In the genomic region with DNA sequence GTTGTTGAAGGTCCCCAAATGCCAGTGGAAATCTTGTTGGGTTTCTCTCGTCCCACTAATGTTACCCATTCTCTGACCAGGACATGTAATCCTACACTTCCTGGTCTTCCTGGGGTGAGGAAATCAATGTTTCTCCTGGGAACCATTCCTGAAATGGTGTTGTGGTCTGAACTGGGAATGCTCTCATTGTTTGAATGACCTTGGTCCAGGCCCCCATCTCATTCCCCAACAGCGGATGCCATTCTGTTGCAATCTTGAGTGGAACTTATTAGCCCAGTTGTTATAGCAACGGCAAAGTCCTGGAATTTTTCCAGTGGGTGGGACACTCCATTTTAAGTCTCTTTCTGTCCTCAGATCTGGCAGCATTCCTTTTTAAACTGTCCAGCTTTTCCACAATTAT, we compare ENCODE assay signal across 1 cellular context.
A peak's percentile ranks its signal among the peaks of the same experiment; 100 is the strongest.
TF ChIP-seq lines count a peak whose summit lies in the region.

No MANE protein-coding gene starts in this region.

TF ChIP-seq in HepG2, 621 proteins besides CTCF, POLR2A, EP300 and RAD21 (continued from another document and continues in another):
- TF ChIP-seq, protein P1, sequence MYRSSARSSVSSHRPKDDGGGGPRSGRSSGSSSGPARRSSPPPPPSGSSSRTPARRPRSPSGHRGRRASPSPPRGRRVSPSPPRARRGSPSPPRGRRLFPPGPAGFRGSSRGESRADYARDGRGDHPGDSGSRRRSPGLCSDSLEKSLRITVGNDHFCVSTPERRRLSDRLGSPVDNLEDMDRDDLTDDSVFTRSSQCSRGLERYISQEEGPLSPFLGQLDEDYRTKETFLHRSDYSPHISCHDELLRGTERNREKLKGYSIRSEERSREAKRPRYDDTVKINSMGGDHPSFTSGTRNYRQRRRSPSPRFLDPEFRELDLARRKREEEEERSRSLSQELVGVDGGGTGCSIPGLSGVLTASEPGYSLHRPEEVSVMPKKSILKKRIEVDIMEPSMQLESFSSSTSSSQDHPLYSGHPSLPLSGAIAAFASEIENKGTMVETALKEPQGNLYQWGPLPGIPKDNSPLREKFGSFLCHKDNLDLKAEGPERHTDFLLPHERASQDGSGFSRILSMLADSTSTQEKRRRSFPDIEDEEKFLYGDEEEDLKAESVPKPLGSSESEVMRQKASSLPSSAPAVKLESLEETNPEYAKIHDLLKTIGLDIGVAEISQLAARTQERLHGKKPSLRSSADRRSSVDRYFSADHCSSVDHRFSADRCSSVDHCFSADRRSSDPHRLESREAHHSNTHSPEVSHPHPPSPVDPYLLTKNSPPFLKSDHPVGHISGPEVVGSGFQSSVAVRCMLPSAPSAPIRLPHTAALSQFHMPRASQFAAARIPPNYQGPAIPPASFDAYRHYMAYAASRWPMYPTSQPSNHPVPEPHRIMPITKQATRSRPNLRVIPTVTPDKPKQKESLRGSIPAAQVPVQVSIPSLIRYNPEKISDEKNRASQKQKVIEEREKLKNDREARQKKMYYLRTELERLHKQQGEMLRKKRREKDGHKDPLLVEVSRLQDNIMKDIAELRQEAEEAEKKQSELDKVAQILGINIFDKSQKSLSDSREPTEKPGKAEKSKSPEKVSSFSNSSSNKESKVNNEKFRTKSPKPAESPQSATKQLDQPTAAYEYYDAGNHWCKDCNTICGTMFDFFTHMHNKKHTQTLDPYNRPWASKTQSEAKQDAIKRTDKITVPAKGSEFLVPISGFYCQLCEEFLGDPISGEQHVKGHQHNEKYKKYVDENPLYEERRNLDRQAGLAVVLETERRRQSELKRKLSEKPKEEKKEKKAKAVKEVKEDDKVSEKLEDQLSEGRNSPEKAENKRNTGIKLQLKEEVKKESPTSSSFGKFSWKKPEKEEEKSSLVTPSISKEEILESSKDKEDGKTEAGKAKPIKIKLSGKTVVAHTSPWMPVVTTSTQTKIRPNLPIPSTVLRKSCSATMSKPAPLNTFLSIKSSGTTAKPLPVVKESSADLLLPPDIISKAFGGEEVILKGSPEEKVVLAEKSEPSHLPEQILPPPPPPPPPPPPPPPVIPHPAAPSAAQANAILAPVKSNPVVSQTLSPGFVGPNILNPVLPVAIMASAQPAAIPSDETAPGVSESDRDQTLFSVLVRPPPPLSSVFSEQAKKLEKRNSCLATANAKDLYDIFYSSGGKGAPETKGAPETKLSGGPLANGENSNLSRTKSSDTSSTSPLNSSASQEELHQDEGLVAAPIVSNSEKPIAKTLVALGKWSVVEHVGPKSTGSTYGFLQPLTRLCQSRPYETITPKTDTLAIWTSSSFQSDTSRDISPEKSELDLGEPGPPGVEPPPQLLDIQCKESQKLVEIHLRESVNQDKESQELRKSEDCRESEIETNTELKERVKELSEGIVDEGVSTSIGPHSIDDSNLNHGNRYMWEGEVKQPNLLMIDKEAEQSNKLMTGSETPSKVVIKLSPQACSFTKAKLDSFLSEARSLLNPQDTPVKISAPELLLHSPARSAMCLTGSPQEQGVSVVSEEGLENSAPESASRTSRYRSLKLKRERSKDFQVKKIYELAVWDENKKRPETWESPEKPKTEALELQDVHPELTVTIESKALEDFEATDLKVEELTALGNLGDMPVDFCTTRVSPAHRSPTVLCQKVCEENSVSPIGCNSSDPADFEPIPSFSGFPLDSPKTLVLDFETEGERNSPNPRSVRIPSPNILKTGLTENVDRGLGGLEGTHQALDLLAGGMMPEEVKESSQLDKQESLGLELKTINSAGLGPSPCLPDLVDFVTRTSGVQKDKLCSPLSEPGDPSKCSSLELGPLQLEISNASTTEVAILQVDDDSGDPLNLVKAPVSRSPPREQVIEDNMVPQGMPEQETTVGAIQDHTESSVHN (CRISPR knock-in tag; IDR thresholded peaks at IDR 0.05): no peak
- TF ChIP-seq SMYD3 (CRISPR knock-in tag; IDR thresholded peaks at IDR 0.05) (no peak), FOXO1 (CRISPR knock-in tag; IDR thresholded peaks at IDR 0.05) (0 out of 2 replicates have a peak, but pooled peaks have one; percentile 26), HOXA9 (CRISPR knock-in tag; IDR thresholded peaks at IDR 0.05; ENCODE audit: borderline replicate concordance) (no peak), RORA (CRISPR knock-in tag; IDR thresholded peaks at IDR 0.05) (no peak), MLLT10 (CRISPR knock-in tag; IDR thresholded peaks at IDR 0.05) (no peak), KAT8 (CRISPR knock-in tag; IDR thresholded peaks at IDR 0.05) (peak; percentile 56; the same call in 1 of the 2 replicates), TBX2 (CRISPR knock-in tag; IDR thresholded peaks at IDR 0.05; ENCODE audit: borderline replicate concordance) (no peak), HNF4A (CRISPR knock-in tag; IDR thresholded peaks at IDR 0.05) (peak; percentile 14; the same call in 1 of the 2 replicates), PHB2 (IDR thresholded peaks at IDR 0.05; ENCODE audit: partially characterized antibody) (no peak), ZNF253 (CRISPR knock-in tag; IDR thresholded peaks at IDR 0.05; ENCODE audit: borderline replicate concordance) (no peak), ZNF564 (CRISPR knock-in tag; IDR thresholded peaks at IDR 0.05) (no peak)
- TF ChIP-seq, protein P2, sequence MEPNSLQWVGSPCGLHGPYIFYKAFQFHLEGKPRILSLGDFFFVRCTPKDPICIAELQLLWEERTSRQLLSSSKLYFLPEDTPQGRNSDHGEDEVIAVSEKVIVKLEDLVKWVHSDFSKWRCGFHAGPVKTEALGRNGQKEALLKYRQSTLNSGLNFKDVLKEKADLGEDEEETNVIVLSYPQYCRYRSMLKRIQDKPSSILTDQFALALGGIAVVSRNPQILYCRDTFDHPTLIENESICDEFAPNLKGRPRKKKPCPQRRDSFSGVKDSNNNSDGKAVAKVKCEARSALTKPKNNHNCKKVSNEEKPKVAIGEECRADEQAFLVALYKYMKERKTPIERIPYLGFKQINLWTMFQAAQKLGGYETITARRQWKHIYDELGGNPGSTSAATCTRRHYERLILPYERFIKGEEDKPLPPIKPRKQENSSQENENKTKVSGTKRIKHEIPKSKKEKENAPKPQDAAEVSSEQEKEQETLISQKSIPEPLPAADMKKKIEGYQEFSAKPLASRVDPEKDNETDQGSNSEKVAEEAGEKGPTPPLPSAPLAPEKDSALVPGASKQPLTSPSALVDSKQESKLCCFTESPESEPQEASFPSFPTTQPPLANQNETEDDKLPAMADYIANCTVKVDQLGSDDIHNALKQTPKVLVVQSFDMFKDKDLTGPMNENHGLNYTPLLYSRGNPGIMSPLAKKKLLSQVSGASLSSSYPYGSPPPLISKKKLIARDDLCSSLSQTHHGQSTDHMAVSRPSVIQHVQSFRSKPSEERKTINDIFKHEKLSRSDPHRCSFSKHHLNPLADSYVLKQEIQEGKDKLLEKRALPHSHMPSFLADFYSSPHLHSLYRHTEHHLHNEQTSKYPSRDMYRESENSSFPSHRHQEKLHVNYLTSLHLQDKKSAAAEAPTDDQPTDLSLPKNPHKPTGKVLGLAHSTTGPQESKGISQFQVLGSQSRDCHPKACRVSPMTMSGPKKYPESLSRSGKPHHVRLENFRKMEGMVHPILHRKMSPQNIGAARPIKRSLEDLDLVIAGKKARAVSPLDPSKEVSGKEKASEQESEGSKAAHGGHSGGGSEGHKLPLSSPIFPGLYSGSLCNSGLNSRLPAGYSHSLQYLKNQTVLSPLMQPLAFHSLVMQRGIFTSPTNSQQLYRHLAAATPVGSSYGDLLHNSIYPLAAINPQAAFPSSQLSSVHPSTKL (CRISPR knock-in tag; IDR thresholded peaks at IDR 0.05): peak; percentile 69
- TF ChIP-seq, protein P3, sequence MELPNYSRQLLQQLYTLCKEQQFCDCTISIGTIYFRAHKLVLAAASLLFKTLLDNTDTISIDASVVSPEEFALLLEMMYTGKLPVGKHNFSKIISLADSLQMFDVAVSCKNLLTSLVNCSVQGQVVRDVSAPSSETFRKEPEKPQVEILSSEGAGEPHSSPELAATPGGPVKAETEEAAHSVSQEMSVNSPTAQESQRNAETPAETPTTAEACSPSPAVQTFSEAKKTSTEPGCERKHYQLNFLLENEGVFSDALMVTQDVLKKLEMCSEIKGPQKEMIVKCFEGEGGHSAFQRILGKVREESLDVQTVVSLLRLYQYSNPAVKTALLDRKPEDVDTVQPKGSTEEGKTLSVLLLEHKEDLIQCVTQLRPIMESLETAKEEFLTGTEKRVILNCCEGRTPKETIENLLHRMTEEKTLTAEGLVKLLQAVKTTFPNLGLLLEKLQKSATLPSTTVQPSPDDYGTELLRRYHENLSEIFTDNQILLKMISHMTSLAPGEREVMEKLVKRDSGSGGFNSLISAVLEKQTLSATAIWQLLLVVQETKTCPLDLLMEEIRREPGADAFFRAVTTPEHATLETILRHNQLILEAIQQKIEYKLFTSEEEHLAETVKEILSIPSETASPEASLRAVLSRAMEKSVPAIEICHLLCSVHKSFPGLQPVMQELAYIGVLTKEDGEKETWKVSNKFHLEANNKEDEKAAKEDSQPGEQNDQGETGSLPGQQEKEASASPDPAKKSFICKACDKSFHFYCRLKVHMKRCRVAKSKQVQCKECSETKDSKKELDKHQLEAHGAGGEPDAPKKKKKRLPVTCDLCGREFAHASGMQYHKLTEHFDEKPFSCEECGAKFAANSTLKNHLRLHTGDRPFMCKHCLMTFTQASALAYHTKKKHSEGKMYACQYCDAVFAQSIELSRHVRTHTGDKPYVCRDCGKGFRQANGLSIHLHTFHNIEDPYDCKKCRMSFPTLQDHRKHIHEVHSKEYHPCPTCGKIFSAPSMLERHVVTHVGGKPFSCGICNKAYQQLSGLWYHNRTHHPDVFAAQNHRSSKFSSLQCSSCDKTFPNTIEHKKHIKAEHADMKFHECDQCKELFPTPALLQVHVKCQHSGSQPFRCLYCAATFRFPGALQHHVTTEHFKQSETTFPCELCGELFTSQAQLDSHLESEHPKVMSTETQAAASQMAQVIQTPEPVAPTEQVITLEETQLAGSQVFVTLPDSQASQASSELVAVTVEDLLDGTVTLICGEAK (IDR thresholded peaks at IDR 0.05): no peak
- TF ChIP-seq, protein P3 (CRISPR knock-in tag; IDR thresholded peaks at IDR 0.05): no peak
- TF ChIP-seq, protein P4, sequence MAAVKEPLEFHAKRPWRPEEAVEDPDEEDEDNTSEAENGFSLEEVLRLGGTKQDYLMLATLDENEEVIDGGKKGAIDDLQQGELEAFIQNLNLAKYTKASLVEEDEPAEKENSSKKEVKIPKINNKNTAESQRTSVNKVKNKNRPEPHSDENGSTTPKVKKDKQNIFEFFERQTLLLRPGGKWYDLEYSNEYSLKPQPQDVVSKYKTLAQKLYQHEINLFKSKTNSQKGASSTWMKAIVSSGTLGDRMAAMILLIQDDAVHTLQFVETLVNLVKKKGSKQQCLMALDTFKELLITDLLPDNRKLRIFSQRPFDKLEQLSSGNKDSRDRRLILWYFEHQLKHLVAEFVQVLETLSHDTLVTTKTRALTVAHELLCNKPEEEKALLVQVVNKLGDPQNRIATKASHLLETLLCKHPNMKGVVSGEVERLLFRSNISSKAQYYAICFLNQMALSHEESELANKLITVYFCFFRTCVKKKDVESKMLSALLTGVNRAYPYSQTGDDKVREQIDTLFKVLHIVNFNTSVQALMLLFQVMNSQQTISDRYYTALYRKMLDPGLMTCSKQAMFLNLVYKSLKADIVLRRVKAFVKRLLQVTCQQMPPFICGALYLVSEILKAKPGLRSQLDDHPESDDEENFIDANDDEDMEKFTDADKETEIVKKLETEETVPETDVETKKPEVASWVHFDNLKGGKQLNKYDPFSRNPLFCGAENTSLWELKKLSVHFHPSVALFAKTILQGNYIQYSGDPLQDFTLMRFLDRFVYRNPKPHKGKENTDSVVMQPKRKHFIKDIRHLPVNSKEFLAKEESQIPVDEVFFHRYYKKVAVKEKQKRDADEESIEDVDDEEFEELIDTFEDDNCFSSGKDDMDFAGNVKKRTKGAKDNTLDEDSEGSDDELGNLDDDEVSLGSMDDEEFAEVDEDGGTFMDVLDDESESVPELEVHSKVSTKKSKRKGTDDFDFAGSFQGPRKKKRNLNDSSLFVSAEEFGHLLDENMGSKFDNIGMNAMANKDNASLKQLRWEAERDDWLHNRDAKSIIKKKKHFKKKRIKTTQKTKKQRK (IDR thresholded peaks at IDR 0.05; ENCODE audit: low read length): no peak
